ENCODE assay signal across 9 cellular contexts in genomic region chr13:27969073-27969865, GRCh38. TPM values are rescaled to one million over a fixed set of nuclear protein-coding genes. Genes with fewer than 3 reads are reported as not detected.
A peak's percentile ranks its signal among the peaks of the same experiment; 100 is the strongest.
DNase-seq lines count a peak whose midpoint lies in the region; ATAC-seq and TF ChIP-seq lines count a peak whose summit lies in the region.
"Had no signal": no experiment of that assay in that cellular context is flagged by ENCODE, and none has a peak within 500 bp of the region (broad histone marks: within the 10 kb centered on the region; RNA-seq: fewer than 3 reads in every experiment).

Gene CDX2, minus strand, starts transcription at chr13:27969315. Its CDS starts 309 bp downstream, at chr13:27969006.

- no peak within 1 kb of the TSS for H3K9ac ChIP-seq in iPS-15b (ENCODE audit: low read depth, low read length)

- H3K27ac ChIP-seq in Panc1 (ENCODE audit: low read length) = 0 out of 2 replicates have a peak within 1 kb of the TSS, but pooled peaks have one; percentile 29
- no peak within 1 kb of the TSS for H3K27ac ChIP-seq in stomach
- H3K27ac ChIP-seq: C4-2B had no signal

- 6 to 10% (median 6%) methylated on average over 24 to 34 of the region's 35 CpGs for WGBS in stomach, 5 donors

- DNase-seq in activated T-cell treated with anti-CD3 and anti-CD28 coated beads, Interleukin-2, amount 50 U/mL, for 24 hours = no peak
- no peak for DNase-seq in activated T-cell treated with anti-CD3 and anti-CD28 coated beads, Interleukin-2, amount 50 U/mL, for 48 hours
- DNase-seq in Panc1 (ENCODE audit: low read depth, low spot score) (no peak), stomach (peak; percentile 24), SIG-M5 treated with dmso at 0.1 percent for 504 hours (lab: John Stamatoyannopoulos, UW; ENCODE audit: unreplicated experiment) (no peak), NCI-H1092 treated with DMSO at 0.1 percent for 48 hours (lab: John Stamatoyannopoulos, UW) (no peak), AG20443 (ENCODE audit: low spot score) (no peak)

- H3K9me3 ChIP-seq in Panc1 (ENCODE audit: control insufficient read depth, insufficient read depth, low read depth, low read length) = no peaks in the 10 kb centered on the region
- no peaks in the 10 kb centered on the region for H3K9me3 ChIP-seq in iPS-15b (ENCODE audit: control insufficient read depth, insufficient read depth, low read length)
- no peaks in the 10 kb centered on the region for H3K9me3 ChIP-seq in stomach

- H3K27ac Mint-ChIP-seq in activated T-cell treated with anti-CD3 and anti-CD28 coated beads, Interleukin-2, amount 50 U/mL, for 24 hours = peak within 1 kb of the TSS; percentile 77

- no peaks in the 10 kb centered on the region for H3K9me3 Mint-ChIP-seq in activated T-cell treated with anti-CD3 and anti-CD28 coated beads, Interleukin-2, amount 50 U/mL, for 24 hours

- TF ChIP-seq CTCF in Panc1 (IDR thresholded peaks at IDR 0.05) (no peak), stomach (IDR thresholded peaks at IDR 0.05) (no peak)

- H3K27me3 ChIP-seq in Panc1 (ENCODE audit: control insufficient read depth, insufficient read depth, low read length) = no peaks in the 10 kb centered on the region
- H3K27me3 ChIP-seq in iPS-15b (ENCODE audit: control insufficient read depth, insufficient read depth, low read length) = peaks cover 98% of the 10 kb centered on the region
- H3K27me3 ChIP-seq in stomach = peaks cover 43 to 100% (median 95%) of the 10 kb centered on the region in 3 donors

- CTCF ChIA-PET in Panc1 (lab: Charles Lee) = interaction anchor here (1.2 kb wide), 1 partner anchor 9 kb away, joined by 3 read pairs; no protein-coding TSS in a partner anchor

- H3K36me3 ChIP-seq in Panc1 (ENCODE audit: control insufficient read depth, insufficient read depth, low read length) = no peaks in the 10 kb centered on the region; the same call in 1 of the 2 replicates
- no peaks in the 10 kb centered on the region for H3K36me3 ChIP-seq in iPS-15b (ENCODE audit: control insufficient read depth, insufficient read depth, low read length)
- H3K36me3 ChIP-seq in stomach = no peaks in the 10 kb centered on the region

- in situ Hi-C loops in Panc1 (cut with HindIII; ENCODE audit: low pct_unique_long_range_greater_than_20kb, low sequenced_read_pairs) = loop anchor here (25.0 kb wide), 1 partner anchor 132 kb away; no protein-coding TSS in a partner anchor

- BruUV-seq in Panc1 (replicated peaks; lab: Mats Ljungman, UMichigan) = no TSS peak

- H3K27me3 Mint-ChIP-seq in activated T-cell treated with anti-CD3 and anti-CD28 coated beads, Interleukin-2, amount 50 U/mL, for 24 hours = peaks cover 93% of the 10 kb centered on the region

- H3K4me3 ChIP-seq in Panc1 (ENCODE audit: low read depth in 2 of 2, low read length in 2 of 2) (peak within 1 kb of the TSS; percentile 51 to 53), iPS-15b (ENCODE audit: low read depth, low read length) (peak within 1 kb of the TSS; percentile 40), stomach (peak within 1 kb of the TSS in 2 of 4 donors; percentile 28 to 48)

- POLR2A ChIA-PET in Panc1 (lab: Charles Lee) = no interaction called here

- intact Hi-C loops in Panc1 (cut with micrococcal nuclease; ENCODE audit: unreplicated experiment) = no loop called here
- intact Hi-C loops in stomach (cut with DNase I; ENCODE audit: low total_unique reads) = no loop called here

- TF ChIP-seq EP300 in stomach (IDR thresholded peaks at IDR 0.05) = no peak

- peak; percentile 72 for ATAC-seq in Panc1

- H3K4me1 ChIP-seq in Panc1 (ENCODE audit: control insufficient read depth, insufficient read depth, low read length) = peaks cover 10% of the 10 kb centered on the region
- peaks cover 18% of the 10 kb centered on the region for H3K4me1 ChIP-seq in iPS-15b (ENCODE audit: control insufficient read depth, insufficient read depth, low read length)
- peaks cover 23 to 52% (median 41%) of the 10 kb centered on the region in 4 donors for H3K4me1 ChIP-seq in stomach

- TF ChIP-seq POLR2A in stomach (IDR thresholded peaks at IDR 0.05) = no peak

- H3K4me1 Mint-ChIP-seq in activated T-cell treated with anti-CD3 and anti-CD28 coated beads, Interleukin-2, amount 50 U/mL, for 24 hours (ENCODE audit: low read depth) = peaks cover 26% of the 10 kb centered on the region

- H3K4me3 Mint-ChIP-seq in activated T-cell treated with anti-CD3 and anti-CD28 coated beads, Interleukin-2, amount 50 U/mL, for 24 hours = no peak within 1 kb of the TSS

- no peaks in the 10 kb centered on the region for H3K36me3 Mint-ChIP-seq in activated T-cell treated with anti-CD3 and anti-CD28 coated beads, Interleukin-2, amount 50 U/mL, for 24 hours (ENCODE audit: low read depth)

RNA-seq across cellular contexts. Expression of gene CDX2, which starts in this region (rescaled TPM):
- total RNA-seq in Panc1 (2021; ENCODE audit: unreplicated experiment) (5.1 TPM), stomach (100 to 1,000 TPM in 1 of 5 donors, 1 to 10 TPM in 1, not detected in 3; 2.4 to 106 TPM)
- polyA plus RNA-seq in Panc1 (2012; ENCODE audit: insufficient read length) = 4.9 TPM
- under 1 TPM in 2 of 3 donors, not detected in 1; 0.03 to 0.12 TPM for polyA plus RNA-seq in stomach
